ENCODE assay signal across 20 cellular contexts in the genomic region with DNA sequence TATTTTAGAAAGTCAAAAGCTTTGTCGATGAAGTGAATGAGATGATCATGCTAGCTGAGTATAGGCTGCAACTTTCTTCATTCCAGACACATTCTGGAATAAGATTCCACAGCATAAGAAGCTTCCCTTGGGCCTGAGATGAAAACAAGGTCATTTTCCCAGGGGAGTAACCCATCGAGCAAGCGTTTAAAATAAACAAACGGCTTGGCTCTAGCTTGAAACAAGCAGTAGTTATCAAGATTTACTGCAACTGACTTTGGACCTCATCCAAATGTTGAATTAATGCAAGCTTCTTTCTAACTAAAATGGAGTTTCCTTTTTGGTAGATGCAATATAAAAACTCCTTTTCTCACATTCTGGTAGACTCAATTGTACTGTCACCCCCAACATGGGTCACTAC. TPM values are rescaled to one million over a fixed set of nuclear protein-coding genes. Genes with fewer than 3 reads are reported as not detected.
A peak's percentile ranks its signal among the peaks of the same experiment; 100 is the strongest.
DNase-seq lines count a peak whose midpoint lies in the region; FAIRE-seq and TF ChIP-seq lines count a peak whose summit lies in the region.
"Had no signal": no experiment of that assay in that cellular context is flagged by ENCODE, and none has a peak within 500 bp of the region (broad histone marks: within the 10 kb centered on the region; RNA-seq: fewer than 3 reads in every experiment).

No MANE protein-coding gene starts in this region.

- H3K27ac ChIP-seq in ACC112 (ENCODE audit: low read depth, low read length): no peak overlapping the region
- no peak overlapping the region for H3K27ac ChIP-seq in endothelial cell of umbilical vein (ENCODE audit: insufficient read depth, low read depth, low read length)
- H3K27ac ChIP-seq in muscle layer of colon (ENCODE audit: low read depth, low read length): peak overlapping the region; percentile 30
- H3K27ac ChIP-seq: coronary artery, esophagus muscularis mucosa had no signal

- peak overlapping the region; percentile 23 for H2AFZ ChIP-seq in ACC112 (ENCODE audit: low read length, unreplicated experiment)
- no peak overlapping the region for H2AFZ ChIP-seq in endothelial cell of umbilical vein (ENCODE audit: low read depth, low read length)

- CTCF ChIA-PET in endothelial cell of umbilical vein (lab: Charles Lee): no interaction called here

- no peak overlapping the region for H3K4me2 ChIP-seq in endothelial cell of umbilical vein (ENCODE audit: insufficient read depth, low read length)

- H3K4me3 ChIP-seq in ACC112 (ENCODE audit: low read depth, low read length) (peak overlapping the region; percentile 18; the same call in 1 of the 2 replicates), endothelial cell of umbilical vein (replicated peaks in 1 of 3; ENCODE audit: insufficient read depth in 1 of 3, low read depth in 1 of 3, low read length in 3 of 3) (no peak overlapping the region), muscle layer of colon (ENCODE audit: low read depth in 1 of 2, low read length in 2 of 2) (no peak overlapping the region)
- H3K4me3 ChIP-seq: coronary artery, esophagus muscularis mucosa, HAP-1 had no signal

- peaks cover 11% of the 10 kb centered on the region for H3K4me1 ChIP-seq in ACC112 (ENCODE audit: control insufficient read depth, insufficient read depth, low read length, unreplicated experiment)
- no peaks in the 10 kb centered on the region for H3K4me1 ChIP-seq in endothelial cell of umbilical vein (ENCODE audit: control insufficient read depth, extremely low read depth, insufficient read depth, low read length)
- H3K4me1 ChIP-seq in muscle layer of colon (ENCODE audit: insufficient read depth, low read length): peaks cover 20% of the 10 kb centered on the region
- H3K4me1 ChIP-seq: HAP-1 had no signal

- no TSS peak for BruUV-seq in endothelial cell of umbilical vein (replicated peaks; lab: Mats Ljungman, UMichigan)

- H3K79me2 ChIP-seq in ACC112 (ENCODE audit: control insufficient read depth, insufficient read depth, low read length, unreplicated experiment) (no peaks in the 10 kb centered on the region), endothelial cell of umbilical vein (ENCODE audit: control insufficient read depth, insufficient read depth, low read length) (no peaks in the 10 kb centered on the region)

- H3K9me3 ChIP-seq in endothelial cell of umbilical vein (replicated peaks; ENCODE audit: control insufficient read depth, insufficient read depth, low read length) (no peaks in the 10 kb centered on the region), muscle layer of colon (ENCODE audit: low read length) (no peaks in the 10 kb centered on the region)
- H3K9me3 ChIP-seq: esophagus muscularis mucosa, HAP-1 had no signal

- TF ChIP-seq POLR2A in endothelial cell of umbilical vein (IDR thresholded peaks at IDR 0.05; ENCODE audit: low read depth, low read length): no peak

- H3K27me3 ChIP-seq in ACC112 (ENCODE audit: insufficient read depth, low read length) (no peaks in the 10 kb centered on the region), endothelial cell of umbilical vein (ENCODE audit: control insufficient read depth in 2 of 2, insufficient read depth in 2 of 2, low read length in 2 of 2) (no peaks in the 10 kb centered on the region), muscle layer of colon (ENCODE audit: control insufficient read depth in 1 of 2, insufficient read depth in 2 of 2, low read length in 2 of 2) (no peaks in the 10 kb centered on the region)
- H3K27me3 ChIP-seq: esophagus muscularis mucosa had no signal

- H3K9ac ChIP-seq in endothelial cell of umbilical vein (replicated peaks; ENCODE audit: extremely low read depth, insufficient read depth, low read length) (no peak overlapping the region), muscle layer of colon (ENCODE audit: low read length) (no peak overlapping the region)

- intact Hi-C loops in endothelial cell of umbilical vein (cut with micrococcal nuclease): no loop called here

- no peak for FAIRE-seq in endothelial cell of umbilical vein (lab: Jason Lieb, UNC)

- dilution Hi-C loops in endothelial cell of umbilical vein (cut with MboI; ENCODE audit: extremely low pct_ligation_motif_present, low sequenced_read_pairs): no loop called here

- TF ChIP-seq CTCF in endothelial cell of umbilical vein (IDR thresholded peaks at IDR 0.05; ENCODE audit: extremely low read depth in 1 of 2, insufficient read depth in 1 of 2, low read depth in 1 of 2, low read length in 2 of 2): no peak

- peak; percentile 23 for DNase-seq in LoVo (ENCODE audit: low spot score)
- peak; percentile 42 for DNase-seq in endothelial cell of umbilical vein (ENCODE audit: low read depth, low spot score)
- no peak for DNase-seq in NCI-H128 (lab: John Stamatoyannopoulos, UW; ENCODE audit: unreplicated experiment)
- no peak for DNase-seq in cerebellum (ENCODE audit: low spot score)
- DNase-seq in COLO668 (lab: John Stamatoyannopoulos, UW; ENCODE audit: unreplicated experiment): no peak
- DNase-seq in dedifferentiated amniotic fluid mesenchymal stem cell (ENCODE audit: extremely low spot score): no peak
- DNase-seq: activated CD4-positive, alpha-beta T cell treated with anti-CD3 and anti-CD28 coated beads for 4 hours; activated T-cell treated with anti-CD3 and anti-CD28 coated beads, Interleukin-2, amount 50 U/mL, for 48 hours; DMS153; KG1; mesendoderm; NCI-H1694 treated with DMSO at 0.1 percent for 48 hours; occipital lobe; substantia nigra; T-helper 17 cell had no signal

- H3K36me3 ChIP-seq in ACC112 (ENCODE audit: insufficient read depth, low read length) (no peaks in the 10 kb centered on the region), endothelial cell of umbilical vein (ENCODE audit: control insufficient read depth in 2 of 2, extremely low read depth in 1 of 2, insufficient read depth in 2 of 2, low read length in 2 of 2) (no peaks in the 10 kb centered on the region), muscle layer of colon (ENCODE audit: insufficient read depth, low read length) (no peaks in the 10 kb centered on the region)
- H3K36me3 ChIP-seq: esophagus muscularis mucosa, HAP-1 had no signal

- no peaks in the 10 kb centered on the region for H4K20me1 ChIP-seq in endothelial cell of umbilical vein (replicated peaks; ENCODE audit: control insufficient read depth, extremely low read depth, insufficient read depth, low read length)

- POLR2A ChIA-PET in endothelial cell of umbilical vein (lab: Charles Lee): no interaction called here

- no peaks in the 10 kb centered on the region for H3K9me1 ChIP-seq in endothelial cell of umbilical vein (replicated peaks; ENCODE audit: control insufficient read depth, extremely low read depth, insufficient read depth, low read length)

TF ChIP-seq in endothelial cell of umbilical vein, 7 proteins besides CTCF, POLR2A, EP300 and RAD21:
- TF ChIP-seq, protein P1, sequence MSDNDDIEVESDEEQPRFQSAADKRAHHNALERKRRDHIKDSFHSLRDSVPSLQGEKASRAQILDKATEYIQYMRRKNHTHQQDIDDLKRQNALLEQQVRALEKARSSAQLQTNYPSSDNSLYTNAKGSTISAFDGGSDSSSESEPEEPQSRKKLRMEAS (IDR thresholded peaks at IDR 0.05; ENCODE audit: insufficient read depth, insufficient read length): no peak
- no peak for TF ChIP-seq EZH2 (IDR thresholded peaks at IDR 0.05; ENCODE audit: borderline replicate concordance, low read depth, low read length, severe bottlenecking)
- no peak for TF ChIP-seq FOS (IDR thresholded peaks at IDR 0.05; ENCODE audit: borderline replicate concordance, insufficient read depth, low read length)
- no peak for TF ChIP-seq MYC (IDR thresholded peaks at IDR 0.05; ENCODE audit: low read depth, low read length)
- no peak for TF ChIP-seq JUN (IDR thresholded peaks at IDR 0.05; ENCODE audit: borderline replicate concordance, insufficient read depth, insufficient read length, low read depth)
- no peak for TF ChIP-seq POLR2AphosphoS5 (IDR thresholded peaks at IDR 0.05; ENCODE audit: insufficient read depth, low read depth, low read length)
- no peak for TF ChIP-seq GATA2 (IDR thresholded peaks at IDR 0.05; ENCODE audit: insufficient read depth, insufficient read length, low read depth, low read length)

RNA-seq across cellular contexts. Expression of a gene that starts 23.0 kb away (rescaled TPM):
- total RNA-seq in endothelial cell of umbilical vein: not detected in 2 replicates
- not detected in 2 replicates for polyA plus RNA-seq in endothelial cell of umbilical vein
- not detected in 2 replicates for polyA plus RNA-seq in endothelial cell of umbilical vein (2011; cell fraction: cytosol; rRNA removed)
- polyA plus RNA-seq in endothelial cell of umbilical vein (2011; cell fraction: nucleus; rRNA removed): not detected in 2 replicates
- polyA plus RNA-seq in endothelial cell of umbilical vein (2012): not detected in 2 replicates
- polyA minus RNA-seq in endothelial cell of umbilical vein: not detected in 2 replicates
- not detected for polyA minus RNA-seq in endothelial cell of umbilical vein (2011; cell fraction: cytosol; rRNA and poly(A)+ RNA removed)
- not detected in 2 replicates for polyA minus RNA-seq in endothelial cell of umbilical vein (2011; cell fraction: nucleus; rRNA and poly(A)+ RNA removed)
- 4.1 TPM for total RNA-seq in cerebellum
- total RNA-seq: T-helper 17 cell had no signal

Comparison
In these comparisons a context has a peak if more than half of its experiments do, and no peak if none do; other contexts are left out.
1. DNase-seq: peak in LoVo (single experiment) and endothelial cell of umbilical vein (single experiment); none in NCI-H128 (single experiment), cerebellum (single experiment), COLO668 (single experiment) and dedifferentiated amniotic fluid mesenchymal stem cell (single experiment).